ENCODE assay signal across 8 cellular contexts in genomic region chr7:151342102-151342646, GRCh38. TPM values are rescaled to one million over a fixed set of nuclear protein-coding genes. Genes with fewer than 3 reads are reported as not detected.
DNase-seq lines count a peak whose midpoint lies in the region; ATAC-seq and TF ChIP-seq lines count a peak whose summit lies in the region.

No MANE protein-coding gene starts in this region.

- peak overlapping the region; percentile 87 for H3K4me3 Mint-ChIP-seq in activated naive CD8-positive, alpha-beta T cell treated with anti-CD3 and anti-CD28 coated beads, Interleukin-2, amount 10 ng/mL, durations not matched to agents 7 days and 5 days

- POLR2A ChIA-PET in BJ (lab: Charles Lee), result no interaction called here
- POLR2A ChIA-PET in activated naive CD8-positive, alpha-beta T cell treated with anti-CD3 and anti-CD28 coated beads, Interleukin-2, amount 10 ng/mL, durations not matched to agents 7 days and 5 days (lab: Charles Lee), result interaction anchor here (0.6 to 5.3 kb wide), 9 partner anchors 9 to 434 kb away, joined by 3 to 67 read pairs (median 4); partner anchors contain the start of gene CHPF2

- intact Hi-C loops in left lung (cut with DNase I), result no loop called here
- intact Hi-C loops in tibial artery (cut with DNase I; ENCODE audit: low total_unique reads), result loop anchor here (5.0 kb wide), 1 partner anchor 95 kb away; the partner anchor contains the start of gene SMARCD3
- intact Hi-C loops in posterior vena cava (cut with DNase I), result no loop called here

- H3K4me3 ChIP-seq in BJ (ENCODE audit: low read depth, low read length) (peak overlapping the region; percentile 80), left lung (peak overlapping the region; percentile 89 to 93), tibial artery (peak overlapping the region; percentile 84 to 97)

- H3K27me3 ChIP-seq in BJ (ENCODE audit: control insufficient read depth, insufficient read depth, low read length), result peaks cover 3% of the 10 kb centered on the region
- no peaks in the 10 kb centered on the region for H3K27me3 ChIP-seq in left lung
- H3K27me3 ChIP-seq in tibial artery, result no peaks in the 10 kb centered on the region

- peaks cover 23% of the 10 kb centered on the region for H3K4me1 Mint-ChIP-seq in activated naive CD8-positive, alpha-beta T cell treated with anti-CD3 and anti-CD28 coated beads, Interleukin-2, amount 10 ng/mL, durations not matched to agents 7 days and 5 days

- peak overlapping the region; percentile 87 for H3K27ac Mint-ChIP-seq in activated naive CD8-positive, alpha-beta T cell treated with anti-CD3 and anti-CD28 coated beads, Interleukin-2, amount 10 ng/mL, durations not matched to agents 7 days and 5 days

- peaks cover 19% of the 10 kb centered on the region for H3K36me3 Mint-ChIP-seq in activated naive CD8-positive, alpha-beta T cell treated with anti-CD3 and anti-CD28 coated beads, Interleukin-2, amount 10 ng/mL, durations not matched to agents 7 days and 5 days

- peak; percentile 59 for ATAC-seq in GM19351 (IDR thresholded peaks at IDR 0.05; ENCODE audit: unreplicated experiment)
- peak; percentile 41 for ATAC-seq in HG03442 (IDR thresholded peaks at IDR 0.05; ENCODE audit: unreplicated experiment)
- ATAC-seq in activated naive CD8-positive, alpha-beta T cell treated with anti-CD3 and anti-CD28 coated beads, Interleukin-2, amount 10 ng/mL, durations not matched to agents 7 days and 5 days (ENCODE audit: low read depth), result peak; percentile 50
- no peak for ATAC-seq in left lung

- peaks cover 9% of the 10 kb centered on the region for H3K9me3 Mint-ChIP-seq in activated naive CD8-positive, alpha-beta T cell treated with anti-CD3 and anti-CD28 coated beads, Interleukin-2, amount 10 ng/mL, durations not matched to agents 7 days and 5 days

- no peaks in the 10 kb centered on the region for H3K27me3 Mint-ChIP-seq in activated naive CD8-positive, alpha-beta T cell treated with anti-CD3 and anti-CD28 coated beads, Interleukin-2, amount 10 ng/mL, durations not matched to agents 7 days and 5 days

- CTCF ChIA-PET in BJ (lab: Yijun Ruan, JAX), result interaction anchor here (0.9 to 3.5 kb wide), 10 partner anchors 9 to 98 kb away, joined by 3 to 16 read pairs (median 4); no protein-coding TSS in a partner anchor

- TF ChIP-seq CTCF in BJ (IDR thresholded peaks at IDR 0.05; ENCODE audit: insufficient read depth, low read depth, low read length) (no peak), left lung (IDR thresholded peaks at IDR 0.05) (no peak), tibial artery (IDR thresholded peaks at IDR 0.05) (no peak)

- H3K4me1 ChIP-seq in left lung, result peaks cover 6 to 33% of the 10 kb centered on the region in 2 donors
- peaks cover 0 to 35% (median 15%) of the 10 kb centered on the region in 4 donors for H3K4me1 ChIP-seq in tibial artery

- no peaks in the 10 kb centered on the region for H3K9me3 ChIP-seq in left lung
- no peaks in the 10 kb centered on the region for H3K9me3 ChIP-seq in tibial artery

- DNase-seq in BJ (ENCODE audit: low read depth) (no peak), left lung (no peak), tibial artery (no peak), posterior vena cava (ENCODE audit: low spot score) (no peak), nucleus accumbens (lab: John Stamatoyannopoulos, UW) (no peak)
- DNase-seq in activated naive CD8-positive, alpha-beta T cell treated with anti-CD3 and anti-CD28 coated beads, Interleukin-2, amount 10 ng/mL, durations not matched to agents 7 days and 5 days, result no peak

- H3K36me3 ChIP-seq in BJ (ENCODE audit: control insufficient read depth, insufficient read depth, low read length), result peaks cover 6% of the 10 kb centered on the region
- H3K36me3 ChIP-seq in left lung, result peaks cover 0 to 25% of the 10 kb centered on the region in 2 donors
- peaks cover 14 to 19% (median 17%) of the 10 kb centered on the region in 3 donors for H3K36me3 ChIP-seq in tibial artery

- H3K27ac ChIP-seq in left lung, result peak overlapping the region; percentile 87 to 89
- peak overlapping the region; percentile 79 to 88 for H3K27ac ChIP-seq in tibial artery

RNA-seq across cellular contexts. Expression of gene NUB1, which starts 0.6 kb away (rescaled TPM):
- 44.5 and 46.3 TPM in 2 replicates for polyA plus RNA-seq in BJ (2011; rRNA removed)
- polyA minus RNA-seq in BJ (2011; rRNA and poly(A)+ RNA removed), result 27.2 and 27.7 TPM in 2 replicates
- total RNA-seq in activated naive CD8-positive, alpha-beta T cell treated with anti-CD3 and anti-CD28 coated beads, Interleukin-2, amount 10 ng/mL, durations not matched to agents 7 days and 5 days, result 10 to 100 TPM; 84.8 to 91.8 TPM
- total RNA-seq in left lung, result 10 to 100 TPM; 40.9 to 42.4 TPM
- total RNA-seq in posterior vena cava, result 10 to 100 TPM; 33.0 to 37.9 TPM
